Comparison of ENCODE assay signal across 27 cellular contexts in the genomic region with DNA sequence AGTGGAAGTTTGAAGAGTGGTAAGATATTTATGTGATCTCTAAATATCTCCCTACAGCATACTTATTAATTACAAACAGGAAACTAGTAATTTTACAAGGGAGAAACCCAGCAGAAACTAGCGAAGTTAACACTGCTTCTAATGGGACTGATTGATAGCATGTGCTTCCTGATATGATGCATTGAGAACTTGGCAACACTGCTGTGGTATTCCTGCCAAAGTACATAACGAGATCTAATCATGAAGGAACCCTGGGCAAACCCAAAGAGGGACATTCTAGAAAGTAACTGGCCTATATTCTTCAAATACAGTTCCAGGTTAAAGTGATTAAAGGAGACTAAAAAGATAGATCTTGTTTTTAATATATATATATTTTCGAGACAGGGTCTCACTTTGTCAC. TPM values are rescaled to one million over a fixed set of nuclear protein-coding genes. Genes with fewer than 3 reads are reported as not detected.
DNase-seq lines count a peak whose midpoint lies in the region; ATAC-seq, FAIRE-seq and TF ChIP-seq lines count a peak whose summit lies in the region.
"Had no signal": no experiment of that assay in that cellular context is flagged by ENCODE, and none has a peak within 500 bp of the region (broad histone marks: within the 10 kb centered on the region; RNA-seq: fewer than 3 reads in every experiment).

No MANE protein-coding gene starts in this region.

- TF ChIP-seq POLR2A in HepG2 (IDR thresholded peaks at IDR 0.05; ENCODE audit: insufficient read depth in 1 of 2, low read depth in 2 of 2, low read length in 2 of 2) (no peak), erythroblast (IDR thresholded peaks at IDR 0.05; ENCODE audit: low read length) (no peak)

- CTCF ChIA-PET in HepG2 (lab: Yijun Ruan, JAX; ENCODE audit: low intra/inter-chr PET ratio, low total read pairs): no interaction called here

- no peaks in the 10 kb centered on the region for H3K79me2 ChIP-seq in HepG2 (ENCODE audit: insufficient read depth, low read length)
- H3K79me2 ChIP-seq: hepatocyte had no signal

- no peak for TF ChIP-seq CTCF in liver (IDR thresholded peaks at IDR 0.05; ENCODE audit: low read depth, low read length, missing input control)
- TF ChIP-seq CTCF in HepG2 (CRISPR knock-in tag; IDR thresholded peaks at IDR 0.05): no peak

- H3K4me1 ChIP-seq in liver (ENCODE audit: control insufficient read depth in 4 of 4, insufficient read depth in 4 of 4, low read length in 3 of 4): no peaks in the 10 kb centered on the region
- H3K4me1 ChIP-seq in HepG2 (ENCODE audit: insufficient read depth, low read length): no peaks in the 10 kb centered on the region
- H3K4me1 ChIP-seq: BLaER1, gastrocnemius medialis, thyroid gland had no signal

- no peak overlapping the region for H2AFZ ChIP-seq in HepG2 (ENCODE audit: low read length)
- H2AFZ ChIP-seq: GM23248, hepatocyte had no signal

- TF ChIP-seq RAD21 in liver (IDR thresholded peaks at IDR 0.05): no peak
- TF ChIP-seq RAD21 in HepG2 (CRISPR knock-in tag; IDR thresholded peaks at IDR 0.05): no peak

- intact Hi-C loops in HepG2 (cut with micrococcal nuclease; ENCODE audit: unreplicated experiment) (no loop called here), posterior vena cava (cut with DNase I) (no loop called here)

- no peak overlapping the region for H3K4me2 ChIP-seq in HepG2 (ENCODE audit: low read depth, low read length)
- H3K4me2 ChIP-seq: BLaER1, hepatocyte had no signal

- no peaks in the 10 kb centered on the region for H3K9me3 ChIP-seq in liver (ENCODE audit: control insufficient read depth in 4 of 4, low read length in 3 of 4)
- no peaks in the 10 kb centered on the region for H3K9me3 ChIP-seq in HepG2 (ENCODE audit: low read length)
- H3K9me3 ChIP-seq: BLaER1, gastrocnemius medialis, thyroid gland had no signal

- no peak for TF ChIP-seq EP300 in HepG2 (IDR thresholded peaks at IDR 0.05; ENCODE audit: low read depth in 2 of 2, low read length in 2 of 2)
- TF ChIP-seq EP300 in HepG2 (CRISPR knock-in tag; IDR thresholded peaks at IDR 0.05; ENCODE audit: borderline replicate concordance): no peak

- no peak overlapping the region for H3K4me3 ChIP-seq in liver (ENCODE audit: low read depth in 1 of 3, low read length in 3 of 3)
- H3K4me3 ChIP-seq in HepG2 (replicated peaks in 1 of 3; ENCODE audit: insufficient read depth in 1 of 3, low read depth in 2 of 3, low read length in 3 of 3): no peak overlapping the region
- H3K4me3 ChIP-seq: BLaER1, gastrocnemius medialis, GM23248, hepatocyte, thyroid gland had no signal

- H3K27me3 ChIP-seq in liver (ENCODE audit: control insufficient read depth in 4 of 4, insufficient read depth in 4 of 4, low read length in 3 of 4) (peaks cover 0 to 4% (median 0%) of the 10 kb centered on the region in 4 donors), HepG2 (ENCODE audit: control insufficient read depth in 1 of 2, insufficient read depth in 2 of 2, low read length in 2 of 2) (no peaks in the 10 kb centered on the region)
- H3K27me3 ChIP-seq: gastrocnemius medialis, hepatocyte, thyroid gland had no signal

- H3K27ac ChIP-seq in liver (ENCODE audit: low read depth in 1 of 2, low read length in 2 of 2) (no peak overlapping the region), HepG2 (ENCODE audit: extremely low read length, insufficient read depth, low read length) (no peak overlapping the region)
- H3K27ac ChIP-seq: BLaER1, epithelial cell of prostate, gastrocnemius medialis, GM23248, hepatocyte, thyroid gland had no signal

- H3K36me3 ChIP-seq in liver (ENCODE audit: control insufficient read depth in 4 of 4, insufficient read depth in 3 of 4, low read depth in 1 of 4, low read length in 3 of 4) (no peaks in the 10 kb centered on the region), HepG2 (replicated peaks in 1 of 2; ENCODE audit: control insufficient read depth in 1 of 2, insufficient read depth in 2 of 2, low read length in 2 of 2) (no peaks in the 10 kb centered on the region)
- H3K36me3 ChIP-seq: BLaER1, gastrocnemius medialis, thyroid gland had no signal

- no peak overlapping the region for H3K9ac ChIP-seq in liver (ENCODE audit: low read depth in 1 of 2, low read length in 2 of 2)
- no peak overlapping the region for H3K9ac ChIP-seq in HepG2 (ENCODE audit: insufficient read depth, low read depth, low read length)
- H3K9ac ChIP-seq: BLaER1, GM23248 had no signal

- ATAC-seq in HepG2 (no peak), left lobe of liver (peak; percentile 92), HG03095 (IDR thresholded peaks at IDR 0.05; ENCODE audit: unreplicated experiment) (no peak)
- ATAC-seq: activated T-cell treated with anti-CD3 and anti-CD28 coated beads, Interleukin-2, amount 50 U/mL, for 72 hours; gastrocnemius medialis; stimulated activated naive CD8-positive, alpha-beta T cell treated with anti-CD3 and anti-CD28 coated beads, Interleukin-15, Interleukin-2, amounts not matched to agents 100 U/mL and 50 U/mL, for 24 hours; T-cell had no signal

- DNase-seq in HepG2 (ENCODE audit: low spot score) (no peak), cerebellum (ENCODE audit: low spot score) (peak; percentile 0), left lobe of liver (ENCODE audit: low spot score) (peak; percentile 51), posterior vena cava (ENCODE audit: low spot score) (no peak), erythroblast (lab: John Stamatoyannopoulos, UW) (no peak)
- DNase-seq: ACHN; activated CD4-positive, CD25-positive, alpha-beta regulatory T cell; activated naive CD4-positive, alpha-beta T cell; activated T-cell treated with anti-CD3 and anti-CD28 coated beads, Interleukin-2, amount 50 U/mL, for 72 hours; COR-L47; effector CD4-positive, alpha-beta T cell; gastrocnemius medialis; GM23248; NCI-H1694; NCI-H2171; NCI-H524; SIG-M5; stimulated activated naive CD8-positive, alpha-beta T cell treated with anti-CD3 and anti-CD28 coated beads, Interleukin-15, Interleukin-2, amounts not matched to agents 100 U/mL and 50 U/mL, for 24 hours; T-cell; thyroid gland had no signal

- FAIRE-seq in HepG2 (lab: Jason Lieb, UNC): no peak
- FAIRE-seq: RCC 7860 had no signal

- H4K20me1 ChIP-seq in HepG2 (ENCODE audit: insufficient read depth, low read length): no peaks in the 10 kb centered on the region

- in situ Hi-C loops in HepG2 (cut with HindIII; ENCODE audit: extremely low pct_ligation_motif_present, low pct_unique_long_range_greater_than_20kb): no loop called here

- 29% methylated on average over 3 of the region's 3 CpGs for WGBS in liver
- WGBS in HepG2 (ENCODE audit: low lambda C conversion rate): 92% methylated on average over 2 of the region's 3 CpGs

- no TSS peak for BruUV-seq in HepG2 (replicated peaks; lab: Mats Ljungman, UMichigan)

- POLR2A ChIA-PET in HepG2 (lab: Yijun Ruan, JAX): no interaction called here

RNA-seq across cellular contexts. Expression of gene GPR34, which starts 4.6 kb away (rescaled TPM):
- total RNA-seq in liver (1 to 10 TPM; 4.5 to 9.0 TPM), HepG2 (2016; rRNA removed; fragmentation: Illumina TruSeq; extraction: Trizol) (not detected in 2 replicates), cerebellum (8.4 TPM), left lobe of liver (1.2 TPM), posterior vena cava (10 to 100 TPM; 16.9 to 35.4 TPM)
- polyA plus RNA-seq in liver (1 to 10 TPM; 1.7 to 4.1 TPM), HepG2 (2011; rRNA removed) (not detected in 2 replicates)
- total RNA-seq in HepG2 (2016; cell fraction: cytosol; rRNA removed; fragmentation: Illumina TruSeq; extraction: Trizol; ENCODE audit: low read depth): not detected in 2 replicates
- total RNA-seq in HepG2 (2016; cell fraction: insoluble cytoplasmic fraction; rRNA removed; fragmentation: Illumina TruSeq; extraction: Trizol): not detected in 2 replicates
- total RNA-seq in HepG2 (2016; cell fraction: membrane; rRNA removed; fragmentation: Illumina TruSeq; extraction: Trizol): not detected in 2 replicates
- total RNA-seq in HepG2 (2016; cell fraction: nucleus; rRNA removed; fragmentation: Illumina TruSeq; extraction: Trizol): not detected in 2 replicates
- not detected in 2 replicates for polyA plus RNA-seq in HepG2 (2011; cell fraction: cytosol; rRNA removed)
- not detected in 2 replicates for polyA plus RNA-seq in HepG2 (2011; cell fraction: nucleus; rRNA removed)
- polyA plus RNA-seq in HepG2 (2012): not detected in 2 replicates
- not detected in 2 replicates for polyA plus RNA-seq in HepG2 (2016; cell fraction: cytosol; fragmentation: Illumina TruSeq; extraction: Trizol; ENCODE audit: low read depth)
- not detected in 2 replicates for polyA plus RNA-seq in HepG2 (2016; cell fraction: insoluble cytoplasmic fraction; fragmentation: Illumina TruSeq; extraction: Trizol; ENCODE audit: low read depth)
- not detected in 2 replicates for polyA plus RNA-seq in HepG2 (2016; cell fraction: membrane; fragmentation: Illumina TruSeq; extraction: Trizol; ENCODE audit: low read depth)
- polyA plus RNA-seq in HepG2 (2016; cell fraction: nucleus; fragmentation: Illumina TruSeq; extraction: Trizol; ENCODE audit: insufficient read depth, low read depth): not detected in 2 replicates
- polyA minus RNA-seq in HepG2 (2011; rRNA and poly(A)+ RNA removed; ENCODE audit: low replicate concordance): not detected in 2 replicates
- polyA minus RNA-seq in HepG2 (2011; cell fraction: cytosol; rRNA and poly(A)+ RNA removed): not detected in 2 replicates
- not detected in 2 replicates for polyA minus RNA-seq in HepG2 (2011; cell fraction: nucleus; rRNA and poly(A)+ RNA removed)
- total RNA-seq: GM23248 had no signal

RNA-seq across cellular contexts. Expression of gene GPR82, which starts 39.8 kb away (rescaled TPM):
- total RNA-seq in liver (under 1 TPM; 0.14 to 0.67 TPM), HepG2 (2016; rRNA removed; fragmentation: Illumina TruSeq; extraction: Trizol) (not detected in 2 replicates), cerebellum (not detected), left lobe of liver (0.28 TPM), posterior vena cava (under 1 TPM; 0.19 to 0.37 TPM)
- polyA plus RNA-seq in liver (under 1 TPM; 0.59 to 0.61 TPM), HepG2 (2011; rRNA removed) (not detected in 2 replicates)
- not detected in 2 replicates for total RNA-seq in HepG2 (2016; cell fraction: cytosol; rRNA removed; fragmentation: Illumina TruSeq; extraction: Trizol; ENCODE audit: low read depth)
- total RNA-seq in HepG2 (2016; cell fraction: insoluble cytoplasmic fraction; rRNA removed; fragmentation: Illumina TruSeq; extraction: Trizol): not detected in 2 replicates
- total RNA-seq in HepG2 (2016; cell fraction: membrane; rRNA removed; fragmentation: Illumina TruSeq; extraction: Trizol): not detected in 2 replicates
- total RNA-seq in HepG2 (2016; cell fraction: nucleus; rRNA removed; fragmentation: Illumina TruSeq; extraction: Trizol): not detected in 2 replicates
- not detected in 2 replicates for polyA plus RNA-seq in HepG2 (2011; cell fraction: cytosol; rRNA removed)
- polyA plus RNA-seq in HepG2 (2011; cell fraction: nucleus; rRNA removed): not detected in 2 replicates
- polyA plus RNA-seq in HepG2 (2012): 0.05 TPM in 1 of 2 replicates, not detected in the other
- not detected in 2 replicates for polyA plus RNA-seq in HepG2 (2016; cell fraction: cytosol; fragmentation: Illumina TruSeq; extraction: Trizol; ENCODE audit: low read depth)
- polyA plus RNA-seq in HepG2 (2016; cell fraction: insoluble cytoplasmic fraction; fragmentation: Illumina TruSeq; extraction: Trizol; ENCODE audit: low read depth): not detected in 2 replicates
- polyA plus RNA-seq in HepG2 (2016; cell fraction: membrane; fragmentation: Illumina TruSeq; extraction: Trizol; ENCODE audit: low read depth): not detected in 2 replicates
- not detected in 2 replicates for polyA plus RNA-seq in HepG2 (2016; cell fraction: nucleus; fragmentation: Illumina TruSeq; extraction: Trizol; ENCODE audit: insufficient read depth, low read depth)
- not detected in 2 replicates for polyA minus RNA-seq in HepG2 (2011; rRNA and poly(A)+ RNA removed; ENCODE audit: low replicate concordance)
- polyA minus RNA-seq in HepG2 (2011; cell fraction: cytosol; rRNA and poly(A)+ RNA removed): not detected in 2 replicates
- polyA minus RNA-seq in HepG2 (2011; cell fraction: nucleus; rRNA and poly(A)+ RNA removed): not detected in 2 replicates
- total RNA-seq: gastrocnemius medialis, GM23248, skeletal muscle tissue had no signal

Comparison
In these comparisons a context has a peak if more than half of its experiments do, and no peak if none do; other contexts are left out.
1. DNase-seq: peak in cerebellum (single experiment) and left lobe of liver (single experiment); none in HepG2 (single experiment), posterior vena cava (single experiment) and erythroblast (0 of 2).